15 cellular contexts compared by ENCODE assay signal in genomic region chr6:167588181-167588919, GRCh38.
DNase-seq lines count a peak whose midpoint lies in the region; ATAC-seq and TF ChIP-seq lines count a peak whose summit lies in the region.
"Had no signal": no experiment of that assay in that cellular context is flagged by ENCODE, and none has a peak within 500 bp of the region (broad histone marks: within the 10 kb centered on the region; RNA-seq: fewer than 3 reads in every experiment).

No MANE protein-coding gene starts in this region.

- no peak overlapping the region for H3K9ac ChIP-seq in mesenchymal stem cell (ENCODE audit: low read length)

- no peak overlapping the region for H2AFZ ChIP-seq in mesenchymal stem cell (ENCODE audit: low read depth, low read length)

- no peak overlapping the region for H4K8ac ChIP-seq in mesenchymal stem cell (ENCODE audit: low read length)

- H3K9me3 ChIP-seq in mesenchymal stem cell (ENCODE audit: control insufficient read depth, low read length): peaks cover 13% of the 10 kb centered on the region
- peaks cover 0 to 4% (median 0%) of the 10 kb centered on the region in 3 donors for H3K9me3 ChIP-seq in tibial artery

- no peak overlapping the region for H3K23ac ChIP-seq in mesenchymal stem cell (ENCODE audit: low read length in 2 of 2)

- intact Hi-C loops in tibial artery (cut with DNase I; ENCODE audit: low total_unique reads): no loop called here

- H3K4me3 ChIP-seq in mesenchymal stem cell (ENCODE audit: insufficient read depth in 1 of 2, low read depth in 1 of 2, low read length in 2 of 2) (no peak overlapping the region), tibial artery (no peak overlapping the region)
- H3K4me3 ChIP-seq: psoas muscle had no signal

- H2AK5ac ChIP-seq in mesenchymal stem cell (ENCODE audit: low read length, severe bottlenecking): no peak overlapping the region

- peaks cover 6% of the 10 kb centered on the region for H3K4me1 ChIP-seq in mesenchymal stem cell (ENCODE audit: control insufficient read depth, insufficient read depth, low read depth, low read length)
- H3K4me1 ChIP-seq in tibial artery: peaks cover 0 to 23% (median 0%) of the 10 kb centered on the region in 4 donors
- H3K4me1 ChIP-seq: psoas muscle had no signal

- H4K91ac ChIP-seq in mesenchymal stem cell (ENCODE audit: low read length): peak overlapping the region; percentile 52

- H3K18ac ChIP-seq in mesenchymal stem cell (ENCODE audit: low read depth in 1 of 2, low read length in 2 of 2): no peak overlapping the region

- H2BK15ac ChIP-seq in mesenchymal stem cell (ENCODE audit: low read depth, poor library complexity, severe bottlenecking): no peak overlapping the region

- H3K4me2 ChIP-seq in mesenchymal stem cell (ENCODE audit: low read length, poor library complexity, severe bottlenecking): peak overlapping the region; percentile 35

- no peak overlapping the region for H2BK5ac ChIP-seq in mesenchymal stem cell (ENCODE audit: low read depth, low read length, poor library complexity, severe bottlenecking)

- no peaks in the 10 kb centered on the region for H3K79me1 ChIP-seq in mesenchymal stem cell (replicated peaks; ENCODE audit: low read length, poor library complexity, severe bottlenecking)

- H3K27ac ChIP-seq in mesenchymal stem cell (ENCODE audit: low read length, poor library complexity, severe bottlenecking) (no peak overlapping the region), tibial artery (peak overlapping the region; percentile 13 to 24)
- H3K27ac ChIP-seq: psoas muscle had no signal

- H3K36me3 ChIP-seq in mesenchymal stem cell (ENCODE audit: control insufficient read depth in 1 of 2, insufficient read depth in 2 of 2, low read depth in 1 of 2, low read length in 2 of 2): no peaks in the 10 kb centered on the region
- H3K36me3 ChIP-seq in tibial artery: no peaks in the 10 kb centered on the region

- H2BK12ac ChIP-seq in mesenchymal stem cell (ENCODE audit: low read length in 2 of 2): no peak overlapping the region

- 90% methylated on average over 20 of the region's 20 CpGs for WGBS in mesenchymal stem cell

- DNase-seq in RPMI7951 (ENCODE audit: low read depth) (peak; percentile 58), dermis blood vessel endothelial cell (peak; percentile 67), mesenchymal stem cell (no peak), tibial artery (no peak), NCI-H345 treated with DMSO at 0.1 percent for 48 hours (lab: John Stamatoyannopoulos, UW; ENCODE audit: unreplicated experiment) (no peak)
- DNase-seq in activated naive CD4-positive, alpha-beta T cell treated with anti-CD3 and anti-CD28 coated beads, Interleukin-2, amount 50 U/mL, for 16 hours: no peak
- DNase-seq: activated CD4-positive, alpha-beta T cell treated with anti-CD3 and anti-CD28 coated beads, Interleukin-2, amount 50 U/mL, for 1 hour; CD8-positive, alpha-beta memory T cell; IMR-90; NCI-H1092; NCI-H226; psoas muscle; stimulated activated naive CD8-positive, alpha-beta T cell treated with anti-CD3 and anti-CD28 coated beads, Interleukin-15, Interleukin-2, amounts not matched to agents 100 U/mL and 50 U/mL, for 24 hours; T-helper 2 cell had no signal

- no peak overlapping the region for H3K14ac ChIP-seq in mesenchymal stem cell (ENCODE audit: low read length in 2 of 2)

- no peak overlapping the region for H3K4ac ChIP-seq in mesenchymal stem cell (ENCODE audit: low read depth in 1 of 2, low read length in 2 of 2)

- H2BK120ac ChIP-seq in mesenchymal stem cell (ENCODE audit: low read depth, low read length): no peak overlapping the region

- no peak for TF ChIP-seq CTCF in tibial artery (IDR thresholded peaks at IDR 0.05)

- H3K27me3 ChIP-seq in mesenchymal stem cell (ENCODE audit: control insufficient read depth in 1 of 2, insufficient read depth in 1 of 2, low read length in 2 of 2) (no peaks in the 10 kb centered on the region), tibial artery (no peaks in the 10 kb centered on the region)

- ATAC-seq in GM21447 (IDR thresholded peaks at IDR 0.05; ENCODE audit: unreplicated experiment): no peak
- ATAC-seq: stimulated activated naive CD8-positive, alpha-beta T cell treated with anti-CD3 and anti-CD28 coated beads, Interleukin-15, Interleukin-2, amounts not matched to agents 100 U/mL and 50 U/mL, for 24 hours had no signal

Comparison
In these comparisons a context has a peak if more than half of its experiments do, and no peak if none do; other contexts are left out.
1. DNase-seq: peak in RPMI7951 (single experiment) and dermis blood vessel endothelial cell (single experiment); none in mesenchymal stem cell (single experiment), tibial artery (0 of 2), activated naive CD4-positive, alpha-beta T cell treated with anti-CD3 and anti-CD28 coated beads, Interleukin-2, amount 50 U/mL, for 16 hours (single experiment) and NCI-H345 treated with DMSO at 0.1 percent for 48 hours (single experiment).